ENCODE assay signal across 1 cellular context in the genomic region with DNA sequence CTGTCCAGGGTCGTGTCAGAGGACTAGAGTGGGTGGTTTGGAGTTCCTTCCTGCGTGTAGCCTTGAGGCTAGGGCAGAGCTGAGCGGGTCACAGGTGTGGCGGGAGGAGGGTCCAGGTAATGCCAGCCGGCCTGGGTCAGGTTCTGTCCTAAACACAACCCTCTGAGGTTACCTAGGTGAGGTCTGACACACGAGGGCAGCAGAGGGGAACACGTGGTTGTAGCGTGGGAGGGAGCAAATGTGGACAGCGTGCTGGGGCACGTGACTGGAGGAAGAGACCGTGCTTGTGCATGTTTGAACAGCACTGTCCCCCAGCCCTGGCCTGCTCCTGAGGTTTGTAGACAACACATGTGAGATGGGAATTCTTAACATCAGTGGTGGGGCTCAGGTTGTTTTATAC.
A peak's percentile ranks its signal among the peaks of the same experiment; 100 is the strongest.
TF ChIP-seq lines count a peak whose summit lies in the region.

No MANE protein-coding gene starts in this region.

TF ChIP-seq in K562, 482 proteins besides CTCF, POLR2A, EP300 and RAD21 (continued from another document):
- TF ChIP-seq, protein P1, sequence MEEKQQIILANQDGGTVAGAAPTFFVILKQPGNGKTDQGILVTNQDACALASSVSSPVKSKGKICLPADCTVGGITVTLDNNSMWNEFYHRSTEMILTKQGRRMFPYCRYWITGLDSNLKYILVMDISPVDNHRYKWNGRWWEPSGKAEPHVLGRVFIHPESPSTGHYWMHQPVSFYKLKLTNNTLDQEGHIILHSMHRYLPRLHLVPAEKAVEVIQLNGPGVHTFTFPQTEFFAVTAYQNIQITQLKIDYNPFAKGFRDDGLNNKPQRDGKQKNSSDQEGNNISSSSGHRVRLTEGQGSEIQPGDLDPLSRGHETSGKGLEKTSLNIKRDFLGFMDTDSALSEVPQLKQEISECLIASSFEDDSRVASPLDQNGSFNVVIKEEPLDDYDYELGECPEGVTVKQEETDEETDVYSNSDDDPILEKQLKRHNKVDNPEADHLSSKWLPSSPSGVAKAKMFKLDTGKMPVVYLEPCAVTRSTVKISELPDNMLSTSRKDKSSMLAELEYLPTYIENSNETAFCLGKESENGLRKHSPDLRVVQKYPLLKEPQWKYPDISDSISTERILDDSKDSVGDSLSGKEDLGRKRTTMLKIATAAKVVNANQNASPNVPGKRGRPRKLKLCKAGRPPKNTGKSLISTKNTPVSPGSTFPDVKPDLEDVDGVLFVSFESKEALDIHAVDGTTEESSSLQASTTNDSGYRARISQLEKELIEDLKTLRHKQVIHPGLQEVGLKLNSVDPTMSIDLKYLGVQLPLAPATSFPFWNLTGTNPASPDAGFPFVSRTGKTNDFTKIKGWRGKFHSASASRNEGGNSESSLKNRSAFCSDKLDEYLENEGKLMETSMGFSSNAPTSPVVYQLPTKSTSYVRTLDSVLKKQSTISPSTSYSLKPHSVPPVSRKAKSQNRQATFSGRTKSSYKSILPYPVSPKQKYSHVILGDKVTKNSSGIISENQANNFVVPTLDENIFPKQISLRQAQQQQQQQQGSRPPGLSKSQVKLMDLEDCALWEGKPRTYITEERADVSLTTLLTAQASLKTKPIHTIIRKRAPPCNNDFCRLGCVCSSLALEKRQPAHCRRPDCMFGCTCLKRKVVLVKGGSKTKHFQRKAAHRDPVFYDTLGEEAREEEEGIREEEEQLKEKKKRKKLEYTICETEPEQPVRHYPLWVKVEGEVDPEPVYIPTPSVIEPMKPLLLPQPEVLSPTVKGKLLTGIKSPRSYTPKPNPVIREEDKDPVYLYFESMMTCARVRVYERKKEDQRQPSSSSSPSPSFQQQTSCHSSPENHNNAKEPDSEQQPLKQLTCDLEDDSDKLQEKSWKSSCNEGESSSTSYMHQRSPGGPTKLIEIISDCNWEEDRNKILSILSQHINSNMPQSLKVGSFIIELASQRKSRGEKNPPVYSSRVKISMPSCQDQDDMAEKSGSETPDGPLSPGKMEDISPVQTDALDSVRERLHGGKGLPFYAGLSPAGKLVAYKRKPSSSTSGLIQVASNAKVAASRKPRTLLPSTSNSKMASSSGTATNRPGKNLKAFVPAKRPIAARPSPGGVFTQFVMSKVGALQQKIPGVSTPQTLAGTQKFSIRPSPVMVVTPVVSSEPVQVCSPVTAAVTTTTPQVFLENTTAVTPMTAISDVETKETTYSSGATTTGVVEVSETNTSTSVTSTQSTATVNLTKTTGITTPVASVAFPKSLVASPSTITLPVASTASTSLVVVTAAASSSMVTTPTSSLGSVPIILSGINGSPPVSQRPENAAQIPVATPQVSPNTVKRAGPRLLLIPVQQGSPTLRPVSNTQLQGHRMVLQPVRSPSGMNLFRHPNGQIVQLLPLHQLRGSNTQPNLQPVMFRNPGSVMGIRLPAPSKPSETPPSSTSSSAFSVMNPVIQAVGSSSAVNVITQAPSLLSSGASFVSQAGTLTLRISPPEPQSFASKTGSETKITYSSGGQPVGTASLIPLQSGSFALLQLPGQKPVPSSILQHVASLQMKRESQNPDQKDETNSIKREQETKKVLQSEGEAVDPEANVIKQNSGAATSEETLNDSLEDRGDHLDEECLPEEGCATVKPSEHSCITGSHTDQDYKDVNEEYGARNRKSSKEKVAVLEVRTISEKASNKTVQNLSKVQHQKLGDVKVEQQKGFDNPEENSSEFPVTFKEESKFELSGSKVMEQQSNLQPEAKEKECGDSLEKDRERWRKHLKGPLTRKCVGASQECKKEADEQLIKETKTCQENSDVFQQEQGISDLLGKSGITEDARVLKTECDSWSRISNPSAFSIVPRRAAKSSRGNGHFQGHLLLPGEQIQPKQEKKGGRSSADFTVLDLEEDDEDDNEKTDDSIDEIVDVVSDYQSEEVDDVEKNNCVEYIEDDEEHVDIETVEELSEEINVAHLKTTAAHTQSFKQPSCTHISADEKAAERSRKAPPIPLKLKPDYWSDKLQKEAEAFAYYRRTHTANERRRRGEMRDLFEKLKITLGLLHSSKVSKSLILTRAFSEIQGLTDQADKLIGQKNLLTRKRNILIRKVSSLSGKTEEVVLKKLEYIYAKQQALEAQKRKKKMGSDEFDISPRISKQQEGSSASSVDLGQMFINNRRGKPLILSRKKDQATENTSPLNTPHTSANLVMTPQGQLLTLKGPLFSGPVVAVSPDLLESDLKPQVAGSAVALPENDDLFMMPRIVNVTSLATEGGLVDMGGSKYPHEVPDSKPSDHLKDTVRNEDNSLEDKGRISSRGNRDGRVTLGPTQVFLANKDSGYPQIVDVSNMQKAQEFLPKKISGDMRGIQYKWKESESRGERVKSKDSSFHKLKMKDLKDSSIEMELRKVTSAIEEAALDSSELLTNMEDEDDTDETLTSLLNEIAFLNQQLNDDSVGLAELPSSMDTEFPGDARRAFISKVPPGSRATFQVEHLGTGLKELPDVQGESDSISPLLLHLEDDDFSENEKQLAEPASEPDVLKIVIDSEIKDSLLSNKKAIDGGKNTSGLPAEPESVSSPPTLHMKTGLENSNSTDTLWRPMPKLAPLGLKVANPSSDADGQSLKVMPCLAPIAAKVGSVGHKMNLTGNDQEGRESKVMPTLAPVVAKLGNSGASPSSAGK (IDR thresholded peaks at IDR 0.05), result peak; percentile 99
- TF ChIP-seq, protein P2, sequence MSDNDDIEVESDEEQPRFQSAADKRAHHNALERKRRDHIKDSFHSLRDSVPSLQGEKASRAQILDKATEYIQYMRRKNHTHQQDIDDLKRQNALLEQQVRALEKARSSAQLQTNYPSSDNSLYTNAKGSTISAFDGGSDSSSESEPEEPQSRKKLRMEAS (CRISPR knock-in tag; IDR thresholded peaks at IDR 0.05), result peak; percentile 96
- TF ChIP-seq YY1 (IDR thresholded peaks at IDR 0.05; ENCODE audit: borderline replicate concordance in 1 of 3, control insufficient read depth in 1 of 3, extremely low read depth in 1 of 3, insufficient read depth in 3 of 3, insufficient read length in 1 of 3, insufficient replicate concordance in 2 of 3, low read depth in 1 of 3, low read length in 2 of 3) (no peak), E2F6 (IDR thresholded peaks at IDR 0.05; ENCODE audit: borderline replicate concordance in 1 of 2, extremely low read depth in 1 of 2, insufficient read depth in 1 of 2, insufficient read length in 1 of 2, low read depth in 1 of 2, low read length in 1 of 2, poor library complexity in 1 of 2, severe bottlenecking in 1 of 2) (peak; percentile 93 to 96), MITF (IDR thresholded peaks at IDR 0.05) (no peak), CBFA2T3 (IDR thresholded peaks at IDR 0.05) (no peak), KDM5B (IDR thresholded peaks at IDR 0.05; ENCODE audit: insufficient replicate concordance, low read depth, low read length) (no peak), MCM3 (IDR thresholded peaks at IDR 0.05) (no peak), RHOXF2B (CRISPR knock-in tag; conservative IDR thresholded peaks at IDR 0.05) (no peak), TCF3 (CRISPR knock-in tag; IDR thresholded peaks at IDR 0.05) (no peak), RCOR1 (IDR thresholded peaks at IDR 0.05; ENCODE audit: borderline replicate concordance in 1 of 2, low read depth in 2 of 2, low read length in 2 of 2) (0 out of 4 replicates have a peak, but pooled peaks of 1 of the 2 experiments have one; percentile 13), TFE3 (CRISPR knock-in tag; IDR thresholded peaks at IDR 0.05) (peak; percentile 69), ZNF263 (CRISPR knock-in tag; IDR thresholded peaks at IDR 0.05; ENCODE audit: borderline replicate concordance) (peak; percentile 52; the same call in 1 of the 2 replicates), CBFA2T2 (conservative IDR thresholded peaks at IDR 0.05) (peak; percentile 36; the same call in 1 of the 2 replicates), TARDBP (IDR thresholded peaks at IDR 0.05) (no peak), JUN (IDR thresholded peaks at IDR 0.05; ENCODE audit: borderline replicate concordance, low read depth, low read length) (peak; percentile 21; the same call in 1 of the 2 replicates), JUN (CRISPR knock-in tag; IDR thresholded peaks at IDR 0.05; ENCODE audit: borderline replicate concordance) (no peak), ZEB2 (IDR thresholded peaks at IDR 0.05) (no peak), ZNF431 (CRISPR knock-in tag; IDR thresholded peaks at IDR 0.05) (peak; percentile 47; the same call in 1 of the 2 replicates), FOXP1 (CRISPR knock-in tag; IDR thresholded peaks at IDR 0.05) (0 out of 2 replicates have a peak, but pooled peaks have one; percentile 31), NFIC (IDR thresholded peaks at IDR 0.05) (no peak)
- TF ChIP-seq, protein P3, sequence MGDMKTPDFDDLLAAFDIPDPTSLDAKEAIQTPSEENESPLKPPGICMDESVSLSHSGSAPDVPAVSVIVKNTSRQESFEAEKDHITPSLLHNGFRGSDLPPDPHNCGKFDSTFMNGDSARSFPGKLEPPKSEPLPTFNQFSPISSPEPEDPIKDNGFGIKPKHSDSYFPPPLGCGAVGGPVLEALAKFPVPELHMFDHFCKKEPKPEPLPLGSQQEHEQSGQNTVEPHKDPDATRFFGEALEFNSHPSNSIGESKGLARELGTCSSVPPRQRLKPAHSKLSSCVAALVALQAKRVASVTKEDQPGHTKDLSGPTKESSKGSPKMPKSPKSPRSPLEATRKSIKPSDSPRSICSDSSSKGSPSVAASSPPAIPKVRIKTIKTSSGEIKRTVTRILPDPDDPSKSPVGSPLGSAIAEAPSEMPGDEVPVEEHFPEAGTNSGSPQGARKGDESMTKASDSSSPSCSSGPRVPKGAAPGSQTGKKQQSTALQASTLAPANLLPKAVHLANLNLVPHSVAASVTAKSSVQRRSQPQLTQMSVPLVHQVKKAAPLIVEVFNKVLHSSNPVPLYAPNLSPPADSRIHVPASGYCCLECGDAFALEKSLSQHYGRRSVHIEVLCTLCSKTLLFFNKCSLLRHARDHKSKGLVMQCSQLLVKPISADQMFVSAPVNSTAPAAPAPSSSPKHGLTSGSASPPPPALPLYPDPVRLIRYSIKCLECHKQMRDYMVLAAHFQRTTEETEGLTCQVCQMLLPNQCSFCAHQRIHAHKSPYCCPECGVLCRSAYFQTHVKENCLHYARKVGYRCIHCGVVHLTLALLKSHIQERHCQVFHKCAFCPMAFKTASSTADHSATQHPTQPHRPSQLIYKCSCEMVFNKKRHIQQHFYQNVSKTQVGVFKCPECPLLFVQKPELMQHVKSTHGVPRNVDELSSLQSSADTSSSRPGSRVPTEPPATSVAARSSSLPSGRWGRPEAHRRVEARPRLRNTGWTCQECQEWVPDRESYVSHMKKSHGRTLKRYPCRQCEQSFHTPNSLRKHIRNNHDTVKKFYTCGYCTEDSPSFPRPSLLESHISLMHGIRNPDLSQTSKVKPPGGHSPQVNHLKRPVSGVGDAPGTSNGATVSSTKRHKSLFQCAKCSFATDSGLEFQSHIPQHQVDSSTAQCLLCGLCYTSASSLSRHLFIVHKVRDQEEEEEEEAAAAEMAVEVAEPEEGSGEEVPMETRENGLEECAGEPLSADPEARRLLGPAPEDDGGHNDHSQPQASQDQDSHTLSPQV (IDR thresholded peaks at IDR 0.05), result peak; percentile 87
- TF ChIP-seq, protein P4, sequence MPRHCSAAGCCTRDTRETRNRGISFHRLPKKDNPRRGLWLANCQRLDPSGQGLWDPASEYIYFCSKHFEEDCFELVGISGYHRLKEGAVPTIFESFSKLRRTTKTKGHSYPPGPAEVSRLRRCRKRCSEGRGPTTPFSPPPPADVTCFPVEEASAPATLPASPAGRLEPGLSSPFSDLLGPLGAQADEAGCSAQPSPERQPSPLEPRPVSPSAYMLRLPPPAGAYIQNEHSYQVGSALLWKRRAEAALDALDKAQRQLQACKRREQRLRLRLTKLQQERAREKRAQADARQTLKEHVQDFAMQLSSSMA (CRISPR knock-in tag; IDR thresholded peaks at IDR 0.05), result no peak
